Comparison of ENCODE assay signal across 16 cellular contexts in the genomic region with DNA sequence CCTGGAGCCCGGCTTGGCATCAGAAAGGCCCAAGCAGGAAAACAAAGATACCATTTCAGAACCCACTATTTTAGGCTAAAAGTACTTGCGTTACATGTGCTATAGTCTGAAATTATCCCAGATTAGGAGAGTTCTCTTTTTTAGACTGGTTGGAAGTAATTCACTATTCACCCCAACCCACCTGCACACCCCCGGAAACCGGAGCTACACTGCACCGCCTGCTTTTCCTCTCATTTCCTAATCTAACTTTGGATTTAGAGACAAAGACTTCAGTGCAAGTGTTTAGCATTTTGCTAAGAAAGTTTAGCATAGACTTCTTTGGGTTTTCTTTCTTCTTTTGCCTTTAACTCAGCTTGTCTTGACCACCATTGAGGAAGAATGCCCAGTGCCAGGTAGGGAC.
A peak's percentile ranks its signal among the peaks of the same experiment; 100 is the strongest.
DNase-seq lines count a peak whose midpoint lies in the region; ATAC-seq and TF ChIP-seq lines count a peak whose summit lies in the region.
"Had no signal": no experiment of that assay in that cellular context is flagged by ENCODE, and none has a peak within 500 bp of the region (broad histone marks: within the 10 kb centered on the region; RNA-seq: fewer than 3 reads in every experiment).

No MANE protein-coding gene starts in this region.

- peak overlapping the region; percentile 52 to 68 for H3K27ac Mint-ChIP-seq in activated naive CD4-positive, alpha-beta T cell treated with anti-CD3 and anti-CD28 coated beads, Interleukin-2, amount 50 U/mL, for 72 hours
- peak overlapping the region; percentile 50 for H3K27ac Mint-ChIP-seq in activated B cell treated with CpG ODN at 0.5 μM for 24 hours
- peak overlapping the region; percentile 65 for H3K27ac Mint-ChIP-seq in activated naive CD8-positive, alpha-beta T cell treated with anti-CD3 and anti-CD28 coated beads for 36 hours
- H3K27ac Mint-ChIP-seq in stimulated activated effector memory CD8-positive, alpha-beta T cell treated with anti-CD3 and anti-CD28 coated beads, Interleukin-12 subunit alpha, Interleukin-12 subunit beta, amount 100 ng/mL, for 72 hours: peak overlapping the region; percentile 79
- H3K27ac Mint-ChIP-seq in T-helper 2 cell treated with Interferon-gamma antibody and Interleukin-4, amounts not matched to agents 5 μg/mL and 100 μg/mL, for 36 hours: no peak overlapping the region

- no peak for DNase-seq in activated naive CD4-positive, alpha-beta T cell treated with anti-CD3 and anti-CD28 coated beads, Interleukin-2, amount 50 U/mL, for 72 hours (ENCODE audit: low spot score in 2 of 2)
- DNase-seq in activated naive CD4-positive, alpha-beta T cell (lab: John Stamatoyannopoulos, UW): no peak
- DNase-seq in activated B cell treated with CpG ODN at 0.5 μM for 24 hours (no peak), WERI-Rb-1 (no peak)
- DNase-seq in activated naive CD8-positive, alpha-beta T cell treated with anti-CD3 and anti-CD28 coated beads for 36 hours: no peak
- DNase-seq in stimulated activated effector memory CD8-positive, alpha-beta T cell treated with anti-CD3 and anti-CD28 coated beads, Interleukin-12 subunit alpha, Interleukin-12 subunit beta, amount 100 ng/mL, for 72 hours (ENCODE audit: low spot score in 2 of 2): no peak
- DNase-seq in T-helper 2 cell treated with Interferon-gamma antibody and Interleukin-4, amounts not matched to agents 5 μg/mL and 100 μg/mL, for 36 hours (ENCODE audit: low spot score): no peak
- DNase-seq: CD4-positive, alpha-beta memory T cell; DMS79; H9; NCI-H1048; NCI-H1436 treated with DMSO at 0.1 percent for 48 hours; NCI-H2081; NCI-H510A treated with DMSO at 0.1 percent for 48 hours; NCI-H82; PC-9 had no signal

- no peak for TF ChIP-seq CTCF in activated B cell treated with CpG ODN at 0.5 μM for 24 hours (IDR thresholded peaks at IDR 0.05)
- TF ChIP-seq CTCF in WERI-Rb-1 (IDR thresholded peaks at IDR 0.05; ENCODE audit: low read depth, low read length): no peak

- ATAC-seq in activated naive CD4-positive, alpha-beta T cell treated with anti-CD3 and anti-CD28 coated beads, Interleukin-2, amount 50 U/mL, for 72 hours: no peak
- no peak for ATAC-seq in activated B cell treated with CpG ODN at 0.5 μM for 24 hours (ENCODE audit: low read depth)
- ATAC-seq in stimulated activated effector memory CD8-positive, alpha-beta T cell treated with anti-CD3 and anti-CD28 coated beads, Interleukin-12 subunit alpha, Interleukin-12 subunit beta, amount 100 ng/mL, for 72 hours: no peak

- H3K4me3 Mint-ChIP-seq in activated B cell treated with CpG ODN at 0.5 μM for 24 hours: no peak overlapping the region
- no peak overlapping the region for H3K4me3 Mint-ChIP-seq in activated naive CD8-positive, alpha-beta T cell treated with anti-CD3 and anti-CD28 coated beads for 36 hours
- H3K4me3 Mint-ChIP-seq in stimulated activated effector memory CD8-positive, alpha-beta T cell treated with anti-CD3 and anti-CD28 coated beads, Interleukin-12 subunit alpha, Interleukin-12 subunit beta, amount 100 ng/mL, for 72 hours: no peak overlapping the region
- no peak overlapping the region for H3K4me3 Mint-ChIP-seq in T-helper 2 cell treated with Interferon-gamma antibody and Interleukin-4, amounts not matched to agents 5 μg/mL and 100 μg/mL, for 36 hours
- H3K4me3 Mint-ChIP-seq: CD4-positive, alpha-beta memory T cell; H9 had no signal

- H3K9me3 Mint-ChIP-seq in activated naive CD4-positive, alpha-beta T cell treated with anti-CD3 and anti-CD28 coated beads, Interleukin-2, amount 50 U/mL, for 72 hours: no peaks in the 10 kb centered on the region
- no peaks in the 10 kb centered on the region for H3K9me3 Mint-ChIP-seq in activated B cell treated with CpG ODN at 0.5 μM for 24 hours
- no peaks in the 10 kb centered on the region for H3K9me3 Mint-ChIP-seq in activated naive CD8-positive, alpha-beta T cell treated with anti-CD3 and anti-CD28 coated beads for 36 hours
- no peaks in the 10 kb centered on the region for H3K9me3 Mint-ChIP-seq in stimulated activated effector memory CD8-positive, alpha-beta T cell treated with anti-CD3 and anti-CD28 coated beads, Interleukin-12 subunit alpha, Interleukin-12 subunit beta, amount 100 ng/mL, for 72 hours
- no peaks in the 10 kb centered on the region for H3K9me3 Mint-ChIP-seq in T-helper 2 cell treated with Interferon-gamma antibody and Interleukin-4, amounts not matched to agents 5 μg/mL and 100 μg/mL, for 36 hours
- H3K9me3 Mint-ChIP-seq: CD4-positive, alpha-beta memory T cell; H9 had no signal

- intact Hi-C loops in activated B cell treated with CpG ODN at 0.5 μM for 24 hours (cut with micrococcal nuclease): no loop called here

- H3K9me3 ChIP-seq in WERI-Rb-1 (ENCODE audit: severe bottlenecking): no peaks in the 10 kb centered on the region

- H3K36me3 ChIP-seq in WERI-Rb-1: peaks cover 37% of the 10 kb centered on the region

- CTCF ChIA-PET in activated B cell treated with CpG ODN at 0.5 μM for 24 hours (lab: Charles Lee): interaction anchor here (1.2 kb wide), 1 partner anchor 32 kb away, joined by 4 read pairs; no protein-coding TSS in a partner anchor

- H3K27me3 Mint-ChIP-seq in activated B cell treated with CpG ODN at 0.5 μM for 24 hours: no peaks in the 10 kb centered on the region
- no peaks in the 10 kb centered on the region for H3K27me3 Mint-ChIP-seq in activated naive CD8-positive, alpha-beta T cell treated with anti-CD3 and anti-CD28 coated beads for 36 hours
- H3K27me3 Mint-ChIP-seq in T-helper 2 cell treated with Interferon-gamma antibody and Interleukin-4, amounts not matched to agents 5 μg/mL and 100 μg/mL, for 36 hours (ENCODE audit: low read depth): no peaks in the 10 kb centered on the region
- H3K27me3 Mint-ChIP-seq: CD4-positive, alpha-beta memory T cell had no signal

- H3K27me3 ChIP-seq in WERI-Rb-1 (ENCODE audit: insufficient read depth, low read depth, severe bottlenecking): no peaks in the 10 kb centered on the region

- H3K4me1 Mint-ChIP-seq in activated B cell treated with CpG ODN at 0.5 μM for 24 hours: peaks cover 33% of the 10 kb centered on the region
- peaks cover 17% of the 10 kb centered on the region for H3K4me1 Mint-ChIP-seq in activated naive CD8-positive, alpha-beta T cell treated with anti-CD3 and anti-CD28 coated beads for 36 hours
- H3K4me1 Mint-ChIP-seq in stimulated activated effector memory CD8-positive, alpha-beta T cell treated with anti-CD3 and anti-CD28 coated beads, Interleukin-12 subunit alpha, Interleukin-12 subunit beta, amount 100 ng/mL, for 72 hours: peaks cover 35% of the 10 kb centered on the region
- peaks cover 17% of the 10 kb centered on the region for H3K4me1 Mint-ChIP-seq in T-helper 2 cell treated with Interferon-gamma antibody and Interleukin-4, amounts not matched to agents 5 μg/mL and 100 μg/mL, for 36 hours (ENCODE audit: low read depth)
- H3K4me1 Mint-ChIP-seq: H9 had no signal

- POLR2A ChIA-PET in activated B cell treated with CpG ODN at 0.5 μM for 24 hours (lab: Charles Lee): interaction anchor here (0.7 kb wide), 1 partner anchor 142 kb away, joined by 3 read pairs; no protein-coding TSS in a partner anchor

- H3K27ac ChIP-seq in WERI-Rb-1: no peak overlapping the region
- H3K27ac ChIP-seq: PC-9 had no signal

- no peak overlapping the region for H3K4me3 ChIP-seq in WERI-Rb-1 (ENCODE audit: low read depth, low read length)
- H3K4me3 ChIP-seq: PC-9 had no signal

- peaks cover 26 to 54% of the 10 kb centered on the region in 2 donors for H3K36me3 Mint-ChIP-seq in activated naive CD4-positive, alpha-beta T cell treated with anti-CD3 and anti-CD28 coated beads, Interleukin-2, amount 50 U/mL, for 72 hours
- H3K36me3 Mint-ChIP-seq in activated B cell treated with CpG ODN at 0.5 μM for 24 hours (ENCODE audit: low read depth): peaks cover 85% of the 10 kb centered on the region
- H3K36me3 Mint-ChIP-seq in activated naive CD8-positive, alpha-beta T cell treated with anti-CD3 and anti-CD28 coated beads for 36 hours: peaks cover 62% of the 10 kb centered on the region
- peaks cover 100% of the 10 kb centered on the region for H3K36me3 Mint-ChIP-seq in stimulated activated effector memory CD8-positive, alpha-beta T cell treated with anti-CD3 and anti-CD28 coated beads, Interleukin-12 subunit alpha, Interleukin-12 subunit beta, amount 100 ng/mL, for 72 hours
- H3K36me3 Mint-ChIP-seq in T-helper 2 cell treated with Interferon-gamma antibody and Interleukin-4, amounts not matched to agents 5 μg/mL and 100 μg/mL, for 36 hours (ENCODE audit: low read depth): peaks cover 87% of the 10 kb centered on the region
